Comparison of ENCODE assay signal across 11 cellular contexts in the genomic region with DNA sequence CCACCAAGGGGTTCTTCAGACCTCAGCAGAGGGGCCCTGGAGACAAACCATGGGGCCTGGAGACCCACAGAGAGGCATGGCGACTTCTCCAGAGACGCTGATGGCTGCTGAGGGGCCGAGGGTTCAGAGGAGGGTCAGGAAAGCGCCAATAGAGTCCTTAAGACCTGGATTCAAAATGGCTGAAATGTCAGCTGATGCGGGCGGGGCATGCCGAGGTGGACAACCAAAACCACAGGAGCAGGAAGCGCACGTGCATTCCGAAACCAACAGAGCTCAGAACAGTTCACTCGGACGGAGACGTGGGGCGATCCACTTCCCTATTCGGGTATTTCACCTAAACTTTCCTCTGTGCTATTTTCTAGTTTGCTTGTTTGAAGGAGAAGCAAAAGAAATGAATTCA.
A peak's percentile ranks its signal among the peaks of the same experiment; 100 is the strongest.
DNase-seq lines count a peak whose midpoint lies in the region; ATAC-seq and TF ChIP-seq lines count a peak whose summit lies in the region.
"Had no signal": no experiment of that assay in that cellular context is flagged by ENCODE, and none has a peak within 500 bp of the region (broad histone marks: within the 10 kb centered on the region; RNA-seq: fewer than 3 reads in every experiment).

No MANE protein-coding gene starts in this region.

- peaks cover 31% of the 10 kb centered on the region for H3K4me1 Mint-ChIP-seq in activated B cell treated with CpG ODN at 0.5 μM for 24 hours
- H3K4me1 Mint-ChIP-seq in activated T-helper 1 cell treated with anti-CD3 and anti-CD28 coated beads, Interleukin-12 subunit alpha, Interleukin-12 subunit beta, Interleukin-2, Interleukin-4 antibody, amounts not matched to agents 30 ng/mL and 10 ng/mL and 1 ng/mL, durations not matched to agents 14 hours and 24 hours and 36 hours (ENCODE audit: low read depth): no peaks in the 10 kb centered on the region

- peak overlapping the region; percentile 81 for H3K27ac Mint-ChIP-seq in activated B cell treated with CpG ODN at 0.5 μM for 24 hours
- no peak overlapping the region for H3K27ac Mint-ChIP-seq in activated T-helper 1 cell treated with anti-CD3 and anti-CD28 coated beads, Interleukin-12 subunit alpha, Interleukin-12 subunit beta, Interleukin-2, Interleukin-4 antibody, amounts not matched to agents 30 ng/mL and 10 ng/mL and 1 ng/mL, durations not matched to agents 14 hours and 24 hours and 36 hours
- H3K27ac Mint-ChIP-seq: WTC11 had no signal

- ATAC-seq in GM18511 (IDR thresholded peaks at IDR 0.05; ENCODE audit: unreplicated experiment) (peak; percentile 76), HG03175 (IDR thresholded peaks at IDR 0.05; ENCODE audit: unreplicated experiment) (peak; percentile 84), activated B cell treated with CpG ODN at 0.5 μM for 24 hours (ENCODE audit: low read depth) (peak; percentile 86)
- ATAC-seq: WTC11 had no signal

- DNase-seq in GM20000 (ENCODE audit: low spot score) (peak; percentile 58), activated B cell treated with CpG ODN at 0.5 μM for 24 hours (peak; percentile 61), NCI-H2171 (lab: John Stamatoyannopoulos, UW) (no peak), NCI-H2171 treated with DMSO at 0.1 percent for 48 hours (lab: John Stamatoyannopoulos, UW) (no peak)
- DNase-seq in activated T-helper 1 cell treated with anti-CD3 and anti-CD28 coated beads, Interleukin-12 subunit alpha, Interleukin-12 subunit beta, Interleukin-2, Interleukin-4 antibody, amounts not matched to agents 30 ng/mL and 10 ng/mL and 1 ng/mL, durations not matched to agents 14 hours and 24 hours and 36 hours (ENCODE audit: low spot score): no peak
- DNase-seq in activated effector memory CD4-positive, alpha-beta T cell treated with anti-CD3 and anti-CD28 coated beads, Interleukin-2, amount 50 U/mL, for 16 hours: no peak
- DNase-seq: NCI-H446; stimulated activated CD4-positive, alpha-beta T cell treated with anti-CD3 and anti-CD28 coated beads, Interleukin-15, amount 100 ng/mL, for 24 hours had no signal

- CTCF ChIA-PET in activated B cell treated with CpG ODN at 0.5 μM for 24 hours (lab: Charles Lee): interaction anchor here (6.7 to 8.6 kb wide), 2 partner anchors 29 to 452 kb away, joined by 92 to 180 read pairs; no protein-coding TSS in a partner anchor

- H3K27me3 Mint-ChIP-seq in activated B cell treated with CpG ODN at 0.5 μM for 24 hours: peaks cover 14% of the 10 kb centered on the region
- peaks cover 4% of the 10 kb centered on the region for H3K27me3 Mint-ChIP-seq in activated T-helper 1 cell treated with anti-CD3 and anti-CD28 coated beads, Interleukin-12 subunit alpha, Interleukin-12 subunit beta, Interleukin-2, Interleukin-4 antibody, amounts not matched to agents 30 ng/mL and 10 ng/mL and 1 ng/mL, durations not matched to agents 14 hours and 24 hours and 36 hours (ENCODE audit: insufficient read depth)

- no peak for TF ChIP-seq CTCF in GM20000 (IDR thresholded peaks at IDR 0.05; ENCODE audit: extremely low read depth, missing control alignments)
- TF ChIP-seq CTCF in activated B cell treated with CpG ODN at 0.5 μM for 24 hours (IDR thresholded peaks at IDR 0.05): no peak

- no peaks in the 10 kb centered on the region for H3K9me3 Mint-ChIP-seq in activated B cell treated with CpG ODN at 0.5 μM for 24 hours
- H3K9me3 Mint-ChIP-seq in activated T-helper 1 cell treated with anti-CD3 and anti-CD28 coated beads, Interleukin-12 subunit alpha, Interleukin-12 subunit beta, Interleukin-2, Interleukin-4 antibody, amounts not matched to agents 30 ng/mL and 10 ng/mL and 1 ng/mL, durations not matched to agents 14 hours and 24 hours and 36 hours: no peaks in the 10 kb centered on the region
- H3K9me3 Mint-ChIP-seq: WTC11 had no signal

- H3K36me3 Mint-ChIP-seq in activated B cell treated with CpG ODN at 0.5 μM for 24 hours (ENCODE audit: low read depth): no peaks in the 10 kb centered on the region
- no peaks in the 10 kb centered on the region for H3K36me3 Mint-ChIP-seq in activated T-helper 1 cell treated with anti-CD3 and anti-CD28 coated beads, Interleukin-12 subunit alpha, Interleukin-12 subunit beta, Interleukin-2, Interleukin-4 antibody, amounts not matched to agents 30 ng/mL and 10 ng/mL and 1 ng/mL, durations not matched to agents 14 hours and 24 hours and 36 hours (ENCODE audit: low read depth)
- H3K36me3 Mint-ChIP-seq: WTC11 had no signal

- POLR2A ChIA-PET in activated B cell treated with CpG ODN at 0.5 μM for 24 hours (lab: Charles Lee): interaction anchor here (1.0 to 1.3 kb wide), 2 partner anchors 29 to 394 kb away, joined by 3 read pairs; a partner anchor contains a TSS

- peak overlapping the region; percentile 74 for H3K4me3 Mint-ChIP-seq in activated B cell treated with CpG ODN at 0.5 μM for 24 hours
- H3K4me3 Mint-ChIP-seq in activated T-helper 1 cell treated with anti-CD3 and anti-CD28 coated beads, Interleukin-12 subunit alpha, Interleukin-12 subunit beta, Interleukin-2, Interleukin-4 antibody, amounts not matched to agents 30 ng/mL and 10 ng/mL and 1 ng/mL, durations not matched to agents 14 hours and 24 hours and 36 hours: no peak overlapping the region
- H3K4me3 Mint-ChIP-seq: WTC11 had no signal

- intact Hi-C loops in activated B cell treated with CpG ODN at 0.5 μM for 24 hours (cut with micrococcal nuclease): loop anchor here (1.0 to 10.0 kb wide), 5 partner anchors 34 to 1245 kb away; a partner anchor contains a TSS
- intact Hi-C loops in activated T-helper 1 cell treated with anti-CD3 and anti-CD28 coated beads, Interleukin-12 subunit alpha, Interleukin-12 subunit beta, Interleukin-2, Interleukin-4 antibody, amounts not matched to agents 30 ng/mL and 10 ng/mL and 1 ng/mL, durations not matched to agents 14 hours and 24 hours and 36 hours (cut with micrococcal nuclease): no loop called here

Comparison
In these comparisons a context has a peak if more than half of its experiments do, and no peak if none do; other contexts are left out.
1. DNase-seq: peak in GM20000 (single experiment) and activated B cell treated with CpG ODN at 0.5 μM for 24 hours (single experiment); none in activated T-helper 1 cell treated with anti-CD3 and anti-CD28 coated beads, Interleukin-12 subunit alpha, Interleukin-12 subunit beta, Interleukin-2, Interleukin-4 antibody, amounts not matched to agents 30 ng/mL and 10 ng/mL and 1 ng/mL, durations not matched to agents 14 hours and 24 hours and 36 hours (single experiment), NCI-H2171 (single experiment), activated effector memory CD4-positive, alpha-beta T cell treated with anti-CD3 and anti-CD28 coated beads, Interleukin-2, amount 50 U/mL, for 16 hours (single experiment) and NCI-H2171 treated with DMSO at 0.1 percent for 48 hours (single experiment).
2. Peak in every context shown above with its lines, with median percentiles within 50 percentile points of each other: ATAC-seq.